2 cellular contexts compared by ENCODE assay signal in the genomic region with DNA sequence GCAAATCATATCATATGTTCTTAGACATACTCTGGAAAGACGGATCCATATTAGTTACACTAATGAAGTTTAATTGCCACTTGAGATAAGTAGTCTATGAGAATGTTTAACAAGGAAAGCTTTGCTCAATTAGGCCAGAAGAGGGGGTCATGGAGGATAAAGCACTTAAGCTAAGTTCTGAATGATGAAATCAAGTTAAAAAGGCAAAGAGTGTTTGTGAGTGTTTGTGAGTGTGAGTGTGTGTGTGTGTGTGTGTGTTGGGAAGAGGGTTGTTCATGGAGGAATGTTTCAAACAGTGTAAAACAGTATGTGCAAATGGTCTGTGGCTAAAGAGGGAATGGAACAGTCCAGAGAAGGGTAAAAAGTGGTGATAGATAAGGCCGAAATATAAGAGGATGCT.
TF ChIP-seq lines count a peak whose summit lies in the region.

No MANE protein-coding gene starts in this region.

TF ChIP-seq in SK-N-SH, 30 proteins besides CTCF, POLR2A, EP300 and RAD21 (continued from another document):
- TF ChIP-seq CHD2 (IDR thresholded peaks at IDR 0.05; ENCODE audit: low read length, partially characterized antibody) (no peak), ELF1 (IDR thresholded peaks at IDR 0.05) (no peak), POLR2AphosphoS5 (IDR thresholded peaks at IDR 0.05; ENCODE audit: low read depth, low read length) (no peak), FOXJ3 (CRISPR knock-in tag; IDR thresholded peaks at IDR 0.05) (no peak), MEF2A (IDR thresholded peaks at IDR 0.05; ENCODE audit: borderline replicate concordance, low read depth) (no peak), FOSL2 (IDR thresholded peaks at IDR 0.05; ENCODE audit: borderline replicate concordance, low read depth) (no peak), GATA2 (CRISPR knock-in tag; IDR thresholded peaks at IDR 0.05) (no peak), EZH2phosphoT487 (IDR thresholded peaks at IDR 0.05; ENCODE audit: borderline replicate concordance, low read depth) (no peak), RFX5 (IDR thresholded peaks at IDR 0.05; ENCODE audit: low read length) (no peak), RXRA (IDR thresholded peaks at IDR 0.05; ENCODE audit: borderline replicate concordance, low read depth) (no peak)
- TF ChIP-seq, protein P1, sequence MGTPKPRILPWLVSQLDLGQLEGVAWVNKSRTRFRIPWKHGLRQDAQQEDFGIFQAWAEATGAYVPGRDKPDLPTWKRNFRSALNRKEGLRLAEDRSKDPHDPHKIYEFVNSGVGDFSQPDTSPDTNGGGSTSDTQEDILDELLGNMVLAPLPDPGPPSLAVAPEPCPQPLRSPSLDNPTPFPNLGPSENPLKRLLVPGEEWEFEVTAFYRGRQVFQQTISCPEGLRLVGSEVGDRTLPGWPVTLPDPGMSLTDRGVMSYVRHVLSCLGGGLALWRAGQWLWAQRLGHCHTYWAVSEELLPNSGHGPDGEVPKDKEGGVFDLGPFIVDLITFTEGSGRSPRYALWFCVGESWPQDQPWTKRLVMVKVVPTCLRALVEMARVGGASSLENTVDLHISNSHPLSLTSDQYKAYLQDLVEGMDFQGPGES (IDR thresholded peaks at IDR 0.05; ENCODE audit: low read depth, low read length) = no peak
- TF ChIP-seq, protein P2, sequence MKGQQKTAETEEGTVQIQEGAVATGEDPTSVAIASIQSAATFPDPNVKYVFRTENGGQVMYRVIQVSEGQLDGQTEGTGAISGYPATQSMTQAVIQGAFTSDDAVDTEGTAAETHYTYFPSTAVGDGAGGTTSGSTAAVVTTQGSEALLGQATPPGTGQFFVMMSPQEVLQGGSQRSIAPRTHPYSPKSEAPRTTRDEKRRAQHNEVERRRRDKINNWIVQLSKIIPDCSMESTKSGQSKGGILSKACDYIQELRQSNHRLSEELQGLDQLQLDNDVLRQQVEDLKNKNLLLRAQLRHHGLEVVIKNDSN (IDR thresholded peaks at IDR 0.05; ENCODE audit: borderline replicate concordance, low read depth) = no peak
TF ChIP-seq in SK-N-SH: peak in this region for 0.

TF ChIP-seq in SK-N-SH treated with all-trans-retinoic acid at 6 μM for 48 hours, 23 proteins besides CTCF, POLR2A, EP300 and RAD21 (continued from another document):
- no peak for TF ChIP-seq ZFP3 (CRISPR knock-in tag; IDR thresholded peaks at IDR 0.05)
